Comparison of ENCODE assay signal across 14 cellular contexts in genomic region chr11:72012091-72012630, GRCh38. TPM values are rescaled to one million over a fixed set of nuclear protein-coding genes. Genes with fewer than 3 reads are reported as not detected.
DNase-seq lines count a peak whose midpoint lies in the region; ATAC-seq and TF ChIP-seq lines count a peak whose summit lies in the region.
"Had no signal": no experiment of that assay in that cellular context is flagged by ENCODE, and none has a peak within 500 bp of the region (broad histone marks: within the 10 kb centered on the region; RNA-seq: fewer than 3 reads in every experiment).

No MANE protein-coding gene starts in this region.

- H3K4me2 ChIP-seq in BLaER1: peak overlapping the region; percentile 9
- no peak overlapping the region for H3K4me2 ChIP-seq in HCT116 (ENCODE audit: low read length)
- no peak overlapping the region for H3K4me2 ChIP-seq in fibroblast of lung (ENCODE audit: extremely low read depth, insufficient read depth, low read length)
- H3K4me2 ChIP-seq in trophoblast cell (ENCODE audit: low read length): no peak overlapping the region

- RAD21 ChIA-PET in HCT116 (lab: Charles Lee; ENCODE audit: low non-redundant PET in 1 of 2, low total read pairs in 2 of 2, uncharacterized antibody in 2 of 2, unreplicated experiment in 2 of 2): no interaction called here

- no peaks in the 10 kb centered on the region for H3K79me1 ChIP-seq in trophoblast cell (ENCODE audit: low read length)

- no peak overlapping the region for H3K23ac ChIP-seq in trophoblast cell (ENCODE audit: low read length)

- CTCF ChIA-PET in HCT116 (lab: Charles Lee): interaction anchor here (0.7 kb wide), 1 partner anchor 13 kb away, joined by 3 read pairs; no protein-coding TSS in a partner anchor

- in situ Hi-C loops in GM13976 (cut with MboI; ENCODE audit: low sequenced_read_pairs, unreplicated experiment): no loop called here

- TF ChIP-seq POLR2A in HCT116 (IDR thresholded peaks at IDR 0.05; ENCODE audit: borderline replicate concordance, extremely low read depth, insufficient read depth, insufficient read length): no peak

- intact Hi-C loops in HCT116 (cut with micrococcal nuclease): no loop called here

- peaks cover 37% of the 10 kb centered on the region for H3K4me1 ChIP-seq in BLaER1
- no peaks in the 10 kb centered on the region for H3K4me1 ChIP-seq in HCT116 (ENCODE audit: control insufficient read depth in 1 of 2, insufficient read depth in 2 of 2, low read length in 2 of 2)
- H3K4me1 ChIP-seq in fibroblast of lung (ENCODE audit: control insufficient read depth, extremely low read depth, insufficient read depth, low read length): peaks cover 23% of the 10 kb centered on the region
- H3K4me1 ChIP-seq in trophoblast cell (ENCODE audit: control insufficient read depth in 1 of 2, insufficient read depth in 2 of 2, low read length in 2 of 2): no peaks in the 10 kb centered on the region
- H3K4me1 ChIP-seq in effector memory CD4-positive, alpha-beta T cell (ENCODE audit: control insufficient read depth, insufficient read depth, low read length, poor library complexity, severe bottlenecking): no peaks in the 10 kb centered on the region

- no peak overlapping the region for H4K12ac ChIP-seq in trophoblast cell (ENCODE audit: low read depth, low read length)

- H2BK12ac ChIP-seq in trophoblast cell (ENCODE audit: low read length): no peak overlapping the region

- H3K27me3 ChIP-seq in BLaER1 (no peaks in the 10 kb centered on the region), HCT116 (ENCODE audit: insufficient read depth, low read length) (no peaks in the 10 kb centered on the region), fibroblast of lung (ENCODE audit: control insufficient read depth, insufficient read depth, low read length) (no peaks in the 10 kb centered on the region), trophoblast cell (ENCODE audit: insufficient read depth, low read length) (no peaks in the 10 kb centered on the region)
- H3K27me3 ChIP-seq in effector memory CD4-positive, alpha-beta T cell (replicated peaks; ENCODE audit: control insufficient read depth, insufficient read depth, low read length, poor library complexity, severe bottlenecking): no peaks in the 10 kb centered on the region
- H3K27me3 ChIP-seq: brain microvascular endothelial cell had no signal

- H3K27ac ChIP-seq in BLaER1: peak overlapping the region; percentile 10; the same call in 1 of the 2 replicates
- no peak overlapping the region for H3K27ac ChIP-seq in HCT116 (ENCODE audit: low read depth, low read length)
- H3K27ac ChIP-seq in fibroblast of lung (ENCODE audit: insufficient read depth, low read length): peak overlapping the region; percentile 53
- H3K27ac ChIP-seq in trophoblast cell (ENCODE audit: low read depth, low read length): no peak overlapping the region
- H3K27ac ChIP-seq in effector memory CD4-positive, alpha-beta T cell (ENCODE audit: insufficient read depth, low read length, poor library complexity, severe bottlenecking): no peak overlapping the region
- H3K27ac ChIP-seq: brain microvascular endothelial cell had no signal

- H4K8ac ChIP-seq in trophoblast cell (ENCODE audit: low read depth, low read length): no peak overlapping the region

- ATAC-seq in HCT116 (no peak), HG02970 (IDR thresholded peaks at IDR 0.05; ENCODE audit: low FRiP score, unreplicated experiment) (no peak)

- no peak for DNase-seq in HCT116 (ENCODE audit: low read depth, low spot score)
- no peak for DNase-seq in fibroblast of lung (ENCODE audit: low read depth in 2 of 2)
- peak; percentile 70 for DNase-seq in trophoblast cell
- DNase-seq in GM13976 (ENCODE audit: low spot score): no peak
- DNase-seq in effector memory CD4-positive, alpha-beta T cell: no peak
- no peak for DNase-seq in stimulated activated CD4-positive, alpha-beta T cell treated with anti-CD3 and anti-CD28 coated beads, Interleukin-15, amount 100 ng/mL, for 24 hours
- DNase-seq: activated CD4-positive, CD25-positive, alpha-beta regulatory T cell treated with anti-CD3 and anti-CD28 coated beads, Interleukin-2, amount 50 U/mL, for 72 hours; AML-193; brain microvascular endothelial cell; kidney glomerular epithelial cell; NCI-H2029 treated with DMSO at 0.1 percent for 48 hours; NCI-H69 had no signal

- BruUV-seq in HCT116 (replicated peaks; lab: Mats Ljungman, UMichigan): TSS peak; percentile 33

- H3K9me2 ChIP-seq in HCT116 (ENCODE audit: insufficient read depth): no peaks in the 10 kb centered on the region

- H2AFZ ChIP-seq in HCT116 (ENCODE audit: low read depth, low read length, poor library complexity, severe bottlenecking) (no peak overlapping the region), fibroblast of lung (ENCODE audit: low read length) (no peak overlapping the region), trophoblast cell (ENCODE audit: insufficient read depth, low read length, poor library complexity) (no peak overlapping the region)

- WGBS in trophoblast cell (ENCODE audit: extremely low coverage, insufficient coverage, insufficient read length): no CpG with 5 or more reads among the region's 5 CpGs

- H3K36me3 ChIP-seq in BLaER1 (peaks cover 100% of the 10 kb centered on the region), HCT116 (ENCODE audit: control insufficient read depth in 1 of 2, insufficient read depth in 2 of 2, low read length in 2 of 2) (peaks cover 62 to 67% of the 10 kb centered on the region in 2 experiments), fibroblast of lung (ENCODE audit: control insufficient read depth, insufficient read depth, low read length) (peaks cover 64% of the 10 kb centered on the region), trophoblast cell (ENCODE audit: control insufficient read depth in 1 of 2, insufficient read depth in 2 of 2, low read length in 2 of 2) (peaks cover 86 to 96% of the 10 kb centered on the region in 2 experiments)
- H3K36me3 ChIP-seq in effector memory CD4-positive, alpha-beta T cell (ENCODE audit: control insufficient read depth, insufficient read depth, low read length): peaks cover 99% of the 10 kb centered on the region

- TF ChIP-seq CTCF in HCT116 (IDR thresholded peaks at IDR 0.05 in 2 of 3, conservative IDR thresholded peaks at IDR 0.05 in 1 of 3; ENCODE audit: borderline replicate concordance in 1 of 3, insufficient read depth in 1 of 3, low read depth in 2 of 3, low read length in 2 of 3) (no peak), fibroblast of lung (conservative IDR thresholded peaks at IDR 0.05 in 1 of 2, IDR thresholded peaks at IDR 0.05 in 1 of 2; ENCODE audit: low read depth in 1 of 2, low read length in 2 of 2) (no peak), GM13976 (IDR thresholded peaks at IDR 0.05; ENCODE audit: borderline replicate concordance, control extremely low read depth, extremely low read depth, insufficient read depth, missing control alignments) (no peak)

- H3K9ac ChIP-seq in BLaER1 (peak overlapping the region; percentile 57; the same call in 1 of the 2 replicates), HCT116 (ENCODE audit: low read length) (no peak overlapping the region), fibroblast of lung (ENCODE audit: insufficient read depth, low read length) (no peak overlapping the region), trophoblast cell (ENCODE audit: low read length) (no peak overlapping the region)

- no peak overlapping the region for H2AK5ac ChIP-seq in trophoblast cell (ENCODE audit: low read length)

- H3K18ac ChIP-seq in trophoblast cell (ENCODE audit: low read length): no peak overlapping the region

- H2BK5ac ChIP-seq in trophoblast cell (ENCODE audit: low read depth, low read length, poor library complexity): no peak overlapping the region

- H3K9me3 ChIP-seq in BLaER1 (no peaks in the 10 kb centered on the region), HCT116 (ENCODE audit: control insufficient read depth in 1 of 2, insufficient read depth in 1 of 2, low read depth in 1 of 2, low read length in 2 of 2) (no peaks in the 10 kb centered on the region), fibroblast of lung (ENCODE audit: control insufficient read depth, insufficient read depth, low read depth, low read length) (no peaks in the 10 kb centered on the region), trophoblast cell (ENCODE audit: insufficient read depth, low read depth, low read length) (peaks cover 2% of the 10 kb centered on the region)
- H3K9me3 ChIP-seq in effector memory CD4-positive, alpha-beta T cell (ENCODE audit: control insufficient read depth, low read length): no peaks in the 10 kb centered on the region

- H4K20me1 ChIP-seq in BLaER1 (peaks cover 99% of the 10 kb centered on the region), HCT116 (ENCODE audit: insufficient read depth) (no peaks in the 10 kb centered on the region), fibroblast of lung (ENCODE audit: control insufficient read depth, extremely low read depth, insufficient read depth, low read length) (no peaks in the 10 kb centered on the region)

- no peak overlapping the region for H4K91ac ChIP-seq in trophoblast cell (ENCODE audit: low read depth, low read length)

- H3K79me2 ChIP-seq in HCT116 (ENCODE audit: insufficient read depth, low read length) (no peaks in the 10 kb centered on the region), fibroblast of lung (ENCODE audit: control insufficient read depth, insufficient read depth, low read length) (peaks cover 17% of the 10 kb centered on the region), trophoblast cell (ENCODE audit: control insufficient read depth, insufficient read depth, low read length, poor library complexity) (no peaks in the 10 kb centered on the region)

- POLR2A ChIA-PET in HCT116 (lab: Charles Lee): no interaction called here

- H3K4me3 ChIP-seq in BLaER1 (no peak overlapping the region), HCT116 (replicated peaks in 1 of 2; ENCODE audit: low read depth in 1 of 2, low read length in 2 of 2) (no peak overlapping the region), fibroblast of lung (replicated peaks in 1 of 4; ENCODE audit: control extremely low read depth in 1 of 4, insufficient read depth in 1 of 4, low read depth in 3 of 4, low read length in 4 of 4) (no peak overlapping the region), trophoblast cell (ENCODE audit: low read depth, low read length) (no peak overlapping the region)
- H3K4me3 ChIP-seq in effector memory CD4-positive, alpha-beta T cell (ENCODE audit: insufficient read depth, low read depth, low read length, poor library complexity, severe bottlenecking): no peak overlapping the region

- no peak overlapping the region for H2BK120ac ChIP-seq in trophoblast cell (ENCODE audit: insufficient read depth, low read length, poor library complexity)

- no peak overlapping the region for H3K4ac ChIP-seq in trophoblast cell (ENCODE audit: low read depth, low read length)

- no peak for TF ChIP-seq RAD21 in HCT116 (IDR thresholded peaks at IDR 0.05; ENCODE audit: low read depth)

- no peak overlapping the region for H3K14ac ChIP-seq in trophoblast cell (ENCODE audit: low read length)

RNA-seq across cellular contexts. Expression of gene IL18BP, which starts 13.5 kb away (rescaled TPM):
- 9.8 TPM for total RNA-seq in HCT116 (2021; ENCODE audit: unreplicated experiment)
- 6.2 and 6.5 TPM in 2 replicates for polyA plus RNA-seq in HCT116 (2012)
- 1.5 and 2.5 TPM in 2 replicates for total RNA-seq in fibroblast of lung
- polyA plus RNA-seq in fibroblast of lung: 2.5 and 5.3 TPM in 2 replicates
- polyA plus RNA-seq in fibroblast of lung (2012): 4.0 and 17.7 TPM in 2 replicates
- 9.6 and 21.6 TPM in 2 replicates for polyA minus RNA-seq in fibroblast of lung (ENCODE audit: low replicate concordance)
- polyA plus RNA-seq in trophoblast cell (2013): 4.6 TPM in 2 replicates

Comparison
In these comparisons a context has a peak if more than half of its experiments do, and no peak if none do; other contexts are left out.
1. H3K27ac ChIP-seq: peak in BLaER1 (single experiment) and fibroblast of lung (single experiment); none in HCT116 (single experiment), trophoblast cell (single experiment) and effector memory CD4-positive, alpha-beta T cell (single experiment).
2. DNase-seq: peak in trophoblast cell (2 of 2); none in HCT116 (single experiment), fibroblast of lung (0 of 2), GM13976 (single experiment), effector memory CD4-positive, alpha-beta T cell (0 of 3) and stimulated activated CD4-positive, alpha-beta T cell treated with anti-CD3 and anti-CD28 coated beads, Interleukin-15, amount 100 ng/mL, for 24 hours (single experiment).